8 cellular contexts compared by ENCODE assay signal in the genomic region with DNA sequence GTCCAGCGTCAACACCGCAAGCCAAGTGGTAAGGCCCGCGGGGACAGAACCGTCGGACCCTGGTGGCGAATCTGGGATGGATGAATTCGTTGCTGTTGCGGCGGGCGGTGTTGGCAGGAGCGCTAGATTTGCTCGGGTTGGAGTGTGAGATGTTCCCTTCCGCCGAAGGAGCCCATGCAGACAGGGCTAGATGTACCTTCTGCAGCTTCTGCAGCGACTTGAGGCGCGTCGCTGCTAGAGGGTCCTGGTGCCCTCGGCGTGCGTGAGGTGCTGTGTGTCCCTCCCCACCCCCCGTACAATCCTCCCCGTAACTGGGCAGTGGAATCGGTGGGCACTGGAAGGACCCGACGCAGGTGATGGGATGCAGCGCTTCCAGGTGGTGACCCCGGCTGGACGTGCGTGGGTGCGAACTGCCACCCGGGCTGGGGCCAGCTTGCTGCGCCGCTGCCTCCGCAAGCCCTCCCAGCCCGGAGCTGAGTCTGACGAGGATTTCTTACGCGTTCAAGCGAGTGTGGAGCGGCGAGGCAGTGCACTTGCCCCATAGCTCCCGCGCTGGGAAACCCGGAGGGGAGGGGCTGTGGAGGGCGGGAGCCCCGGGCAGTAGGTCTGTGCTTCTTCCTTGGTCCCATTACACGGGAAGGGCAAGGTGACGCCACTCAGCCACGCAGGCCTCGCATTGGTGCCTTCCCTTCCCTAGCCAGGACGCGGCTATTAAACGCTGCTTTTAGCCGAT. TPM values are rescaled to one million over a fixed set of nuclear protein-coding genes. Genes with fewer than 3 reads are reported as not detected.
DNase-seq lines count a peak whose midpoint lies in the region; ATAC-seq lines count a peak whose summit lies in the region.

No MANE protein-coding gene starts in this region.

- ATAC-seq in activated naive CD8-positive, alpha-beta T cell treated with anti-CD3 and anti-CD28 coated beads, Interleukin-2, amount 10 ng/mL, durations not matched to agents 7 days and 5 days (ENCODE audit: low read depth), result peak; percentile 68
- ATAC-seq in HG03354 (IDR thresholded peaks at IDR 0.05; ENCODE audit: poor library complexity, severe bottlenecking, unreplicated experiment) (no peak), HG03565 (IDR thresholded peaks at IDR 0.05; ENCODE audit: unreplicated experiment) (no peak), GM21576 (IDR thresholded peaks at IDR 0.05; ENCODE audit: unreplicated experiment) (no peak)

- H3K4me1 Mint-ChIP-seq in activated naive CD8-positive, alpha-beta T cell treated with anti-CD3 and anti-CD28 coated beads, Interleukin-2, amount 10 ng/mL, durations not matched to agents 7 days and 5 days, result peaks cover 33% of the 10 kb centered on the region

- H3K4me3 ChIP-seq in iPS-11a (ENCODE audit: low read depth, low read length), result peak overlapping the region; percentile 59
- peak overlapping the region; percentile 15 to 35 (median 22) for H3K4me3 ChIP-seq in skin epidermis

- peaks cover 18% of the 10 kb centered on the region for H3K27me3 Mint-ChIP-seq in activated naive CD8-positive, alpha-beta T cell treated with anti-CD3 and anti-CD28 coated beads, Interleukin-2, amount 10 ng/mL, durations not matched to agents 7 days and 5 days

- H3K27ac Mint-ChIP-seq in activated naive CD8-positive, alpha-beta T cell treated with anti-CD3 and anti-CD28 coated beads, Interleukin-2, amount 10 ng/mL, durations not matched to agents 7 days and 5 days, result peak overlapping the region; percentile 57

- H3K4me3 Mint-ChIP-seq in activated naive CD8-positive, alpha-beta T cell treated with anti-CD3 and anti-CD28 coated beads, Interleukin-2, amount 10 ng/mL, durations not matched to agents 7 days and 5 days, result peak overlapping the region; percentile 85

- peak; percentile 44 for DNase-seq in activated T-cell treated with anti-CD3 and anti-CD28 coated beads for 24 hours (ENCODE audit: low read depth)
- DNase-seq in activated T-cell treated with anti-CD3 and anti-CD28 coated beads for 4 hours, result no peak
- peak; percentile 57 for DNase-seq in activated naive CD8-positive, alpha-beta T cell treated with anti-CD3 and anti-CD28 coated beads, Interleukin-2, amount 10 ng/mL, durations not matched to agents 7 days and 5 days

- H3K27ac ChIP-seq in skin epidermis, result no peak overlapping the region

- no peaks in the 10 kb centered on the region for H3K9me3 Mint-ChIP-seq in activated naive CD8-positive, alpha-beta T cell treated with anti-CD3 and anti-CD28 coated beads, Interleukin-2, amount 10 ng/mL, durations not matched to agents 7 days and 5 days

- H3K36me3 Mint-ChIP-seq in activated naive CD8-positive, alpha-beta T cell treated with anti-CD3 and anti-CD28 coated beads, Interleukin-2, amount 10 ng/mL, durations not matched to agents 7 days and 5 days, result no peaks in the 10 kb centered on the region

- POLR2A ChIA-PET in activated naive CD8-positive, alpha-beta T cell treated with anti-CD3 and anti-CD28 coated beads, Interleukin-2, amount 10 ng/mL, durations not matched to agents 7 days and 5 days (lab: Charles Lee), result interaction anchor here (0.5 to 0.6 kb wide), 2 partner anchors 10 kb away, joined by 3 read pairs; no protein-coding TSS in a partner anchor

RNA-seq across cellular contexts. Expression of a gene that starts 34.3 kb away (rescaled TPM):
- total RNA-seq in activated naive CD8-positive, alpha-beta T cell treated with anti-CD3 and anti-CD28 coated beads, Interleukin-2, amount 10 ng/mL, durations not matched to agents 7 days and 5 days, result not detected
